ENCODE assay signal across 1 cellular context in the genomic region with DNA sequence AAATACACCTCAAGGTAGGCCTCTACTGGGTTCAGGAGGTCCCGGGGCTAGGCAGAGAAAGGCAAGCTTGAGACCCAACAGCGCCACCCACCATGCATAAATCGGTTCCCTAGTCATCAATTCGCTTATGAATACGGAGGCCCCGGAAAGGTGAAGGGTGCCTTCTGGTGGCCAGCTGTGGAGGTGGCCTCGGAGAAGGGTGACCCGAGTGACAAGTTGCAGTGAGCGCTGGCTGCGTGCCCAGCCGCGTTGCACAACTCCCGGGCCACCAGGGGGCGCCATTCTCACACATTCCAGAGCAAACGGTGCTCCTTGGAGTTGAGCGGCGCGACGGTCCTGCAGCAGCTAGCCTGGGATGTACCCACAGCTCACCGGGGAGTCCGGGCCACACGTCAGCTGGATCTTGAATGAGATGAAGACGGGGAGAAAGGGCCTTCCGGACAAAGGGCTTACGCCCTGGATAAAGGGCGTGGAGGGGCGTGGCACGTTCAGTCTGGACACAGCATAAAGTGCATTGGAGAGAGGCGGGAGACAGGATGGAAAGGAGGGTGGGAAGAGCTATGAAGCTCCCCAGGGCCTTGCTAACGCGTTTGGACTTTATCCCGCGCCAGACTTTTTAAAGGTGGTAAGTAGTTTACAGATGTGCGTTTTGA.
A peak's percentile ranks its signal among the peaks of the same experiment; 100 is the strongest.
TF ChIP-seq lines count a peak whose summit lies in the region.

No MANE protein-coding gene starts in this region.

TF ChIP-seq in GM23338, 12 proteins besides CTCF, POLR2A, EP300 and RAD21 (continued from another document):
- TF ChIP-seq, protein P1, sequence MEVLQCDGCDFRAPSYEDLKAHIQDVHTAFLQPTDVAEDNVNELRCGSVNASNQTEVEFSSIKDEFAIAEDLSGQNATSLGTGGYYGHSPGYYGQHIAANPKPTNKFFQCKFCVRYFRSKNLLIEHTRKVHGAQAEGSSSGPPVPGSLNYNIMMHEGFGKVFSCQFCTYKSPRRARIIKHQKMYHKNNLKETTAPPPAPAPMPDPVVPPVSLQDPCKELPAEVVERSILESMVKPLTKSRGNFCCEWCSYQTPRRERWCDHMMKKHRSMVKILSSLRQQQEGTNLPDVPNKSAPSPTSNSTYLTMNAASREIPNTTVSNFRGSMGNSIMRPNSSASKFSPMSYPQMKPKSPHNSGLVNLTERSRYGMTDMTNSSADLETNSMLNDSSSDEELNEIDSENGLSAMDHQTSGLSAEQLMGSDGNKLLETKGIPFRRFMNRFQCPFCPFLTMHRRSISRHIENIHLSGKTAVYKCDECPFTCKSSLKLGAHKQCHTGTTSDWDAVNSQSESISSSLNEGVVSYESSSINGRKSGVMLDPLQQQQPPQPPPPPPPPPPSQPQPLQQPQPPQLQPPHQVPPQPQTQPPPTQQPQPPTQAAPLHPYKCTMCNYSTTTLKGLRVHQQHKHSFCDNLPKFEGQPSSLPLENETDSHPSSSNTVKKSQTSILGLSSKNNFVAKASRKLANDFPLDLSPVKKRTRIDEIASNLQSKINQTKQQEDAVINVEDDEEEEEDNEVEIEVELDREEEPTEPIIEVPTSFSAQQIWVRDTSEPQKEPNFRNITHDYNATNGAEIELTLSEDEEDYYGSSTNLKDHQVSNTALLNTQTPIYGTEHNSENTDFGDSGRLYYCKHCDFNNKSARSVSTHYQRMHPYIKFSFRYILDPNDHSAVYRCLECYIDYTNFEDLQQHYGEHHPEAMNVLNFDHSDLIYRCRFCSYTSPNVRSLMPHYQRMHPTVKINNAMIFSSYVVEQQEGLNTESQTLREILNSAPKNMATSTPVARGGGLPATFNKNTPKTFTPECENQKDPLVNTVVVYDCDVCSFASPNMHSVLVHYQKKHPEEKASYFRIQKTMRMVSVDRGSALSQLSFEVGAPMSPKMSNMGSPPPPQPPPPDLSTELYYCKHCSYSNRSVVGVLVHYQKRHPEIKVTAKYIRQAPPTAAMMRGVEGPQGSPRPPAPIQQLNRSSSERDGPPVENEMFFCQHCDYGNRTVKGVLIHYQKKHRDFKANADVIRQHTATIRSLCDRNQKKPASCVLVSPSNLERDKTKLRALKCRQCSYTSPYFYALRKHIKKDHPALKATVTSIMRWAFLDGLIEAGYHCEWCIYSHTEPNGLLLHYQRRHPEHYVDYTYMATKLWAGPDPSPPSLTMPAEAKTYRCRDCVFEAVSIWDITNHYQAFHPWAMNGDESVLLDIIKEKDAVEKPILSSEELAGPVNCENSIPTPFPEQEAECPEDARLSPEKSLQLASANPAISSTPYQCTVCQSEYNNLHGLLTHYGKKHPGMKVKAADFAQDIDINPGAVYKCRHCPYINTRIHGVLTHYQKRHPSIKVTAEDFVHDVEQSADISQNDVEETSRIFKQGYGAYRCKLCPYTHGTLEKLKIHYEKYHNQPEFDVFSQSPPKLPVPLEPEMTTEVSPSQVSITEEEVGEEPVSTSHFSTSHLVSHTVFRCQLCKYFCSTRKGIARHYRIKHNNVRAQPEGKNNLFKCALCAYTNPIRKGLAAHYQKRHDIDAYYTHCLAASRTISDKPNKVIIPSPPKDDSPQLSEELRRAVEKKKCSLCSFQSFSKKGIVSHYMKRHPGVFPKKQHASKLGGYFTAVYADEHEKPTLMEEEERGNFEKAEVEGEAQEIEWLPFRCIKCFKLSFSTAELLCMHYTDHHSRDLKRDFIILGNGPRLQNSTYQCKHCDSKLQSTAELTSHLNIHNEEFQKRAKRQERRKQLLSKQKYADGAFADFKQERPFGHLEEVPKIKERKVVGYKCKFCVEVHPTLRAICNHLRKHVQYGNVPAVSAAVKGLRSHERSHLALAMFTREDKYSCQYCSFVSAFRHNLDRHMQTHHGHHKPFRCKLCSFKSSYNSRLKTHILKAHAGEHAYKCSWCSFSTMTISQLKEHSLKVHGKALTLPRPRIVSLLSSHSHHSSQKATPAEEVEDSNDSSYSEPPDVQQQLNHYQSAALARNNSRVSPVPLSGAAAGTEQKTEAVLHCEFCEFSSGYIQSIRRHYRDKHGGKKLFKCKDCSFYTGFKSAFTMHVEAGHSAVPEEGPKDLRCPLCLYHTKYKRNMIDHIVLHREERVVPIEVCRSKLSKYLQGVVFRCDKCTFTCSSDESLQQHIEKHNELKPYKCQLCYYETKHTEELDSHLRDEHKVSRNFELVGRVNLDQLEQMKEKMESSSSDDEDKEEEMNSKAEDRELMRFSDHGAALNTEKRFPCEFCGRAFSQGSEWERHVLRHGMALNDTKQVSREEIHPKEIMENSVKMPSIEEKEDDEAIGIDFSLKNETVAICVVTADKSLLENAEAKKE (CRISPR knock-in tag; IDR thresholded peaks at IDR 0.05), result peak; percentile 63
- TF ChIP-seq POLR2AphosphoS5 (IDR thresholded peaks at IDR 0.05; ENCODE audit: low read depth) (peak; percentile 29; the same call in 1 of the 2 replicates), STAT1 (IDR thresholded peaks at IDR 0.05; ENCODE audit: unreplicated experiment) (no peak)
